Comparison of ENCODE assay signal across 26 cellular contexts in genomic region chr5:146884230-146884629, GRCh38. TPM values are rescaled to one million over a fixed set of nuclear protein-coding genes. Genes with fewer than 3 reads are reported as not detected.
"Had no signal": no experiment of that assay in that cellular context is flagged by ENCODE, and none has a peak within 500 bp of the region (broad histone marks: within the 10 kb centered on the region; RNA-seq: fewer than 3 reads in every experiment).

No MANE protein-coding gene starts in this region.

- H3K4me1 Mint-ChIP-seq: activated CD4-positive, alpha-beta T cell treated with anti-CD3 and anti-CD28 coated beads, Interleukin-2, amount 10 ng/mL, durations not matched to agents 24 days and 14 days; activated naive CD4-positive, alpha-beta T cell treated with anti-CD3 and anti-CD28 coated beads, Interleukin-2, amount 50 U/mL, for 24 hours had no signal

- H3K36me3 Mint-ChIP-seq: activated naive CD4-positive, alpha-beta T cell treated with anti-CD3 and anti-CD28 coated beads, Interleukin-2, amount 50 U/mL, for 24 hours; brain; WTC11 had no signal

- H3K27ac Mint-ChIP-seq: activated CD4-positive, alpha-beta T cell treated with anti-CD3 and anti-CD28 coated beads, Interleukin-2, amount 10 ng/mL, durations not matched to agents 24 days and 14 days; activated CD8-positive, alpha-beta memory T cell treated with anti-CD3 and anti-CD28 coated beads, Interleukin-2, amount 10 ng/mL, durations not matched to agents 7 days and 5 days; activated naive CD4-positive, alpha-beta T cell treated with anti-CD3 and anti-CD28 coated beads, Interleukin-2, amount 50 U/mL, for 24 hours; activated T-cell treated with anti-CD3 and anti-CD28 coated beads, Interleukin-2, amount 50 U/mL, for 24 hours; activated T-helper 1 cell treated with anti-CD3 and anti-CD28 coated beads, Interleukin-12 subunit alpha, Interleukin-12 subunit beta, Interleukin-2, Interleukin-4 antibody, amounts not matched to agents 30 ng/mL and 10 ng/mL and 1 ng/mL, durations not matched to agents 14 hours and 24 hours and 36 hours; brain; T-helper 1 cell treated with Interleukin-12 subunit alpha and Interleukin-12 subunit beta and Interleukin-4 antibody, amounts not matched to agents 30 μg/mL and 1 μg/mL, for 36 hours; WTC11 had no signal

- H3K4me3 Mint-ChIP-seq: activated CD4-positive, alpha-beta T cell treated with anti-CD3 and anti-CD28 coated beads, Interleukin-2, amount 10 ng/mL, durations not matched to agents 24 days and 14 days; activated CD8-positive, alpha-beta memory T cell treated with anti-CD3 and anti-CD28 coated beads, Interleukin-2, amount 10 ng/mL, durations not matched to agents 7 days and 5 days; activated naive CD4-positive, alpha-beta T cell treated with anti-CD3 and anti-CD28 coated beads, Interleukin-2, amount 50 U/mL, for 24 hours; activated T-cell treated with anti-CD3 and anti-CD28 coated beads, Interleukin-2, amount 50 U/mL, for 24 hours; activated T-helper 1 cell treated with anti-CD3 and anti-CD28 coated beads, Interleukin-12 subunit alpha, Interleukin-12 subunit beta, Interleukin-2, Interleukin-4 antibody, amounts not matched to agents 30 ng/mL and 10 ng/mL and 1 ng/mL, durations not matched to agents 14 hours and 24 hours and 36 hours; brain; T-helper 1 cell treated with Interleukin-12 subunit alpha and Interleukin-12 subunit beta and Interleukin-4 antibody, amounts not matched to agents 30 μg/mL and 1 μg/mL, for 36 hours; WTC11 had no signal

- H3K9me3 ChIP-seq: ascending aorta, Peyer's patch had no signal

- ATAC-seq: activated CD8-positive, alpha-beta memory T cell treated with anti-CD3 and anti-CD28 coated beads, Interleukin-2, amount 10 ng/mL, durations not matched to agents 7 days and 5 days; WTC11 had no signal

- H3K4me1 ChIP-seq: ascending aorta, Peyer's patch had no signal

- DNase-seq: activated CD4-positive, alpha-beta T cell treated with anti-CD3 and anti-CD28 coated beads, Interleukin-2, amount 10 ng/mL, durations not matched to agents 24 days and 14 days; activated CD4-positive, alpha-beta T cell treated with anti-CD3 and anti-CD28 coated beads, Interleukin-2, amount 50 U/mL, for 48 hours; activated CD4-positive, CD25-positive, alpha-beta regulatory T cell treated with anti-CD3 and anti-CD28 coated beads, Interleukin-2, amount 50 U/mL, for 72 hours; activated CD8-positive, alpha-beta memory T cell treated with anti-CD3 and anti-CD28 coated beads, Interleukin-2, amount 10 ng/mL, durations not matched to agents 7 days and 5 days; activated effector memory CD4-positive, alpha-beta T cell treated with Interleukin-2 at 50 U/mL for 16 hours; activated naive CD4-positive, alpha-beta T cell; activated T-cell treated with anti-CD3 and anti-CD28 coated beads, Interleukin-2, amount 50 U/mL, for 24 hours; amniotic stem cell; Kasumi-1; KBM-7; NCI-H1048; NCI-H146; NCI-H1930; NCI-H510A treated with DMSO at 0.1 percent for 48 hours; NCI-H69; Peyer's patch; SHP77 treated with DMSO at 0.1 percent for 48 hours; T-helper 9 cell had no signal

- H3K36me3 ChIP-seq: ascending aorta, cardiac muscle cell, Peyer's patch had no signal

- H3K9me3 Mint-ChIP-seq: activated CD4-positive, alpha-beta T cell treated with anti-CD3 and anti-CD28 coated beads, Interleukin-2, amount 10 ng/mL, durations not matched to agents 24 days and 14 days; activated naive CD4-positive, alpha-beta T cell treated with anti-CD3 and anti-CD28 coated beads, Interleukin-2, amount 50 U/mL, for 24 hours; activated T-cell treated with anti-CD3 and anti-CD28 coated beads, Interleukin-2, amount 50 U/mL, for 24 hours; activated T-helper 1 cell treated with anti-CD3 and anti-CD28 coated beads, Interleukin-12 subunit alpha, Interleukin-12 subunit beta, Interleukin-2, Interleukin-4 antibody, amounts not matched to agents 30 ng/mL and 10 ng/mL and 1 ng/mL, durations not matched to agents 14 hours and 24 hours and 36 hours; brain; T-helper 1 cell treated with Interleukin-12 subunit alpha and Interleukin-12 subunit beta and Interleukin-4 antibody, amounts not matched to agents 30 μg/mL and 1 μg/mL, for 36 hours; WTC11 had no signal

- H3K4me3 ChIP-seq: ascending aorta, cardiac muscle cell, Peyer's patch had no signal

- H3K27me3 ChIP-seq: ascending aorta, Peyer's patch had no signal

- H3K27ac ChIP-seq: ascending aorta, cardiac muscle cell, Peyer's patch had no signal

RNA-seq across cellular contexts. Expression of gene PPP2R2B, which starts 5.7 kb away (rescaled TPM):
- total RNA-seq: activated CD4-positive, alpha-beta T cell treated with anti-CD3 and anti-CD28 coated beads, Interleukin-2, amount 10 ng/mL, durations not matched to agents 24 days and 14 days; activated T-helper 1 cell treated with anti-CD3 and anti-CD28 coated beads, Interleukin-12 subunit alpha, Interleukin-12 subunit beta, Interleukin-2, Interleukin-4 antibody, amounts not matched to agents 30 ng/mL and 10 ng/mL and 1 ng/mL, durations not matched to agents 14 hours and 24 hours and 36 hours; SK-MEL-5 had no signal
